In the genomic region with DNA sequence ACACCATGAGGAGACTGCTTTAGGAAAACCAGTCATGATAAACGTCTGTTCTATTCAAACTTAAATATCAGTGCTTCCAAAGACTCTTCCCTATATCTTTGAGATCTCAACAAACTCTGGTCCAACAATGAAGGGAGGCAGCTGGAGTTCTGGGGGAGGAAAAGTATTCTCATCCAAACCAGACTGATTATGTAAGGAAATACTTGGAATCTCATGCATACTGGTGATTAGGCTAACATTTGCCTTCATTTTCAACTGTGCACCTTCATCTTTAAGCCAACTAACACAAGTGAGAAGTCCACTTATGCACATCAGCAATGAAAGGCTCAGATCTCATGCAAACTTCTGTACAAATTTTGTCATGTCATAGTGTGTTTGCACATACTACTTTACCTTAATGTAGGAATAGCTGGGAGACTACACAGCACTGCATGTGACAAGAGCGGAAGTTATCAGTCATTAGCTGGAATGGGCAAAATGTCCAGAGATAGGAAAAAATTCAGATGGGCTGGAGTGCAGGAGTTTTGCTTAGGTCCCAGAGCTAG, we compare ENCODE assay signal across 13 cellular contexts.
A peak's percentile ranks its signal among the peaks of the same experiment; 100 is the strongest.
DNase-seq lines count a peak whose midpoint lies in the region; ATAC-seq and TF ChIP-seq lines count a peak whose summit lies in the region.
"Had no signal": no experiment of that assay in that cellular context is flagged by ENCODE, and none has a peak within 500 bp of the region (broad histone marks: within the 10 kb centered on the region; RNA-seq: fewer than 3 reads in every experiment).

No MANE protein-coding gene starts in this region.

- peaks cover 53% of the 10 kb centered on the region for H3K4me1 Mint-ChIP-seq in memory B cell

- DNase-seq in AG10803 (ENCODE audit: low read depth) (peak; percentile 41), EH (ENCODE audit: low read depth) (peak; percentile 58), memory B cell (ENCODE audit: low spot score in 2 of 2) (no peak), NCI-H2029 (lab: John Stamatoyannopoulos, UW) (no peak), glomerular visceral epithelial cell (ENCODE audit: extremely low spot score) (no peak), anterior cingulate cortex (lab: John Stamatoyannopoulos, UW) (no peak)
- no peak for DNase-seq in activated naive CD4-positive, alpha-beta T cell treated with anti-CD3 and anti-CD28 coated beads, Interleukin-2, amount 50 U/mL, for 72 hours (ENCODE audit: low spot score in 2 of 2)
- DNase-seq: Caco-2, dorsolateral prefrontal cortex, NCI-H2107 had no signal

- no peaks in the 10 kb centered on the region for H3K9me3 Mint-ChIP-seq in activated naive CD4-positive, alpha-beta T cell treated with anti-CD3 and anti-CD28 coated beads, Interleukin-2, amount 50 U/mL, for 72 hours
- H3K9me3 Mint-ChIP-seq in memory B cell = no peaks in the 10 kb centered on the region

- H3K27me3 Mint-ChIP-seq in memory B cell = no peaks in the 10 kb centered on the region

- no peak for TF ChIP-seq CTCF in AG10803 (conservative IDR thresholded peaks at IDR 0.05; ENCODE audit: low read length)

- H3K27ac Mint-ChIP-seq in activated naive CD4-positive, alpha-beta T cell treated with anti-CD3 and anti-CD28 coated beads, Interleukin-2, amount 50 U/mL, for 72 hours = peak overlapping the region; percentile 100
- peak overlapping the region; percentile 97 for H3K27ac Mint-ChIP-seq in memory B cell

- no peak for ATAC-seq in activated naive CD4-positive, alpha-beta T cell treated with anti-CD3 and anti-CD28 coated beads, Interleukin-2, amount 50 U/mL, for 72 hours
- ATAC-seq in memory B cell (ENCODE audit: low read depth) (no peak), GM18511 (IDR thresholded peaks at IDR 0.05; ENCODE audit: unreplicated experiment) (no peak)

- H3K4me3 Mint-ChIP-seq in memory B cell = peak overlapping the region; percentile 14
- H3K4me3 Mint-ChIP-seq: mesothelial cell of epicardium had no signal

- H3K36me3 Mint-ChIP-seq in activated naive CD4-positive, alpha-beta T cell treated with anti-CD3 and anti-CD28 coated beads, Interleukin-2, amount 50 U/mL, for 72 hours = peaks cover 15 to 21% of the 10 kb centered on the region in 2 donors
- no peaks in the 10 kb centered on the region for H3K36me3 Mint-ChIP-seq in memory B cell

- H3K4me3 ChIP-seq in AG10803 (ENCODE audit: low read length) = no peak overlapping the region
- H3K4me3 ChIP-seq: dorsolateral prefrontal cortex, HAP-1 had no signal

Comparison
In these comparisons a context has a peak if more than half of its experiments do, and no peak if none do; other contexts are left out.
1. DNase-seq: peak in AG10803 (single experiment) and EH (single experiment); none in activated naive CD4-positive, alpha-beta T cell treated with anti-CD3 and anti-CD28 coated beads, Interleukin-2, amount 50 U/mL, for 72 hours (0 of 2), memory B cell (0 of 2), NCI-H2029 (single experiment), glomerular visceral epithelial cell (single experiment) and anterior cingulate cortex (0 of 58).